In genomic region chr9:89788457-89788856, GRCh38 we compare ENCODE assay signal across 22 cellular contexts.
"Had no signal": no experiment of that assay in that cellular context is flagged by ENCODE, and none has a peak within 500 bp of the region (broad histone marks: within the 10 kb centered on the region; RNA-seq: fewer than 3 reads in every experiment).

No MANE protein-coding gene starts in this region.

- ATAC-seq: foreskin keratinocyte, gastroesophageal sphincter, heart left ventricle, left cardiac atrium, lower lobe of right lung, mucosa of descending colon had no signal

- H3K27me3 ChIP-seq: esophagus muscularis mucosa, gastroesophageal sphincter, heart left ventricle, hepatocyte had no signal

- DNase-seq: dermis blood vessel endothelial cell; dorsolateral prefrontal cortex; effector CD4-positive, alpha-beta T cell; effector memory CD4-positive, alpha-beta T cell; foreskin keratinocyte; heart left ventricle; hypothalamus; immature natural killer cell; islet precursor cell; left cardiac atrium; left ventricle myocardium inferior; lower lobe of right lung; mesenchymal stem cell; mucosa of descending colon; naive B cell had no signal

- H3K9me3 ChIP-seq: esophagus muscularis mucosa, gastroesophageal sphincter, left ventricle myocardium inferior, lower lobe of right lung, mucosa of descending colon had no signal

- H3K4me3 ChIP-seq: coronary artery, dorsolateral prefrontal cortex, esophagus muscularis mucosa, gastroesophageal sphincter, heart left ventricle, hepatocyte, left ventricle myocardium inferior, lower lobe of right lung, mucosa of descending colon had no signal

- H3K4me1 ChIP-seq: esophagus muscularis mucosa, foreskin keratinocyte, gastroesophageal sphincter had no signal

- FAIRE-seq: colon, endothelial cell of umbilical vein, frontal cortex had no signal

- H3K27ac ChIP-seq: coronary artery, dorsolateral prefrontal cortex, esophagus muscularis mucosa, foreskin keratinocyte, gastroesophageal sphincter, heart left ventricle, hepatocyte, left ventricle myocardium inferior, lower lobe of right lung had no signal

- H3K36me3 ChIP-seq: esophagus muscularis mucosa, gastroesophageal sphincter, heart left ventricle, left ventricle myocardium inferior, lower lobe of right lung had no signal
